Comparison of ENCODE assay signal across 21 cellular contexts in the genomic region with DNA sequence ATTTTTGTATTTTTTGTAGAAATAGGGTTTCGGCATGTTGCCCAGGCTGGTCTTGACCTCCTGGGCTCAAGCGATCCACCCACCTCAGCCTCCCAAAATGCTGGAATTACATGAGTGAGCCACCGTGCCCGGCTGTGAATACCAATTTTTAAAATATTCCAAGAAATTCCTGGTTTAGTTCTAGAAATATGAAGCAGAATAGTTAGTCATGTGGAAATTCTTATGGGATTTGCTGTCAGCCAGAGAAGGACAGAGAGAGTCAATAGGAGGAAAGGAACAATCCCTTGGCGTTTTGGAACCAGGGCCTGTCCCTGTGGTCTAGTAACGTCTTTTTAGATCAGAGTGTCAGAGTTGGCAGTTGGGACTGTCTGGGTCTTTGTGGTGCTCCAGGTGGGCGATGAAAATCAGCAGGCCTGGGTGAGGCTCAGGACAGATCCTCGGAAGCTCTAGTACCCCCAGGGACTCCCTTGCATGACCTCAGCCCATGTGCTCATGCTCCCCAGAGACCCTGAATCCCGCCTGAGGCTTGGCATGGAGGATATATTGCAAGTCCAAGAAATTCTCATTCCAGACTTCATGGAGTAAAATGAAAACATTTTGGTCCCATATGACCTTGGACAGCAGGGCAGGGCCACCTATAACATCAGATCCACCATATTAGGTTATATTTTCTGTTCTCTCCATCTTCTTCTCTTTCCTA. TPM values are rescaled to one million over a fixed set of nuclear protein-coding genes. Genes with fewer than 3 reads are reported as not detected.
DNase-seq lines count a peak whose midpoint lies in the region; ATAC-seq and TF ChIP-seq lines count a peak whose summit lies in the region.
"Had no signal": no experiment of that assay in that cellular context is flagged by ENCODE, and none has a peak within 500 bp of the region (broad histone marks: within the 10 kb centered on the region; RNA-seq: fewer than 3 reads in every experiment).

No MANE protein-coding gene starts in this region.

- H3K79me2 ChIP-seq in GM23338 (replicated peaks; ENCODE audit: insufficient read depth), result peaks cover 43% of the 10 kb centered on the region

- H3K4me3 ChIP-seq in thoracic aorta, result no peak overlapping the region
- no peak overlapping the region for H3K4me3 ChIP-seq in GM23338
- H3K4me3 ChIP-seq: skin epidermis, thyroid gland had no signal

- peaks cover 8% of the 10 kb centered on the region; the same call in 1 of the 2 replicates for H3F3A ChIP-seq in GM23338 (replicated peaks; ENCODE audit: low read depth)

- peak overlapping the region; percentile 87 for H3K27ac Mint-ChIP-seq in activated CD4-positive, alpha-beta memory T cell treated with anti-CD3 and anti-CD28 coated beads, Interleukin-2, amount 10 ng/mL, durations not matched to agents 7 days and 5 days
- no peak overlapping the region for H3K27ac Mint-ChIP-seq in activated CD4-positive, alpha-beta memory T cell treated with anti-CD3 and anti-CD28 coated beads for 36 hours
- no peak overlapping the region for H3K27ac Mint-ChIP-seq in GM23338
- H3K27ac Mint-ChIP-seq: activated T-helper 2 cell treated with anti-CD3 and anti-CD28 coated beads, Interferon-gamma antibody, Interleukin-2, Interleukin-4, amounts not matched to agents 10 μg/mL and 5 μg/mL and 100 μg/mL, durations not matched to agents 14 hours and 24 hours and 36 hours had no signal

- DNase-seq in activated CD4-positive, alpha-beta memory T cell treated with anti-CD3 and anti-CD28 coated beads, Interleukin-2, amount 10 ng/mL, durations not matched to agents 7 days and 5 days, result no peak
- DNase-seq in activated CD4-positive, alpha-beta memory T cell treated with anti-CD3 and anti-CD28 coated beads for 36 hours, result no peak
- peak; percentile 35 for DNase-seq in LHCN-M2 (ENCODE audit: low read depth)
- DNase-seq in left ventricle myocardium superior, result no peak
- DNase-seq in thoracic aorta (ENCODE audit: low spot score), result no peak
- no peak for DNase-seq in GM23338 (ENCODE audit: low spot score)
- DNase-seq in effector CD8-positive, alpha-beta T cell (lab: John Stamatoyannopoulos, UW), result no peak
- DNase-seq in NCI-H226, result no peak
- DNase-seq: activated CD8-positive, alpha-beta memory T cell treated with anti-CD3 and anti-CD28 coated beads for 24 hours; anterior cingulate cortex; NCI-H146; NCI-H2227 treated with DMSO at 0.1 percent for 48 hours; stimulated activated CD4-positive, alpha-beta T cell treated with anti-CD3 and anti-CD28 coated beads, Interleukin-4, amount 100 ng/mL, for 24 hours; thyroid gland had no signal

- H3K36me3 Mint-ChIP-seq in activated CD4-positive, alpha-beta memory T cell treated with anti-CD3 and anti-CD28 coated beads, Interleukin-2, amount 10 ng/mL, durations not matched to agents 7 days and 5 days (ENCODE audit: low read depth), result peaks cover 24% of the 10 kb centered on the region
- H3K36me3 Mint-ChIP-seq in activated CD4-positive, alpha-beta memory T cell treated with anti-CD3 and anti-CD28 coated beads for 36 hours, result no peaks in the 10 kb centered on the region
- peaks cover 2% of the 10 kb centered on the region for H3K36me3 Mint-ChIP-seq in GM23338 (ENCODE audit: low read depth)

- H3K9me3 Mint-ChIP-seq in activated CD4-positive, alpha-beta memory T cell treated with anti-CD3 and anti-CD28 coated beads, Interleukin-2, amount 10 ng/mL, durations not matched to agents 7 days and 5 days, result no peaks in the 10 kb centered on the region
- no peaks in the 10 kb centered on the region for H3K9me3 Mint-ChIP-seq in activated CD4-positive, alpha-beta memory T cell treated with anti-CD3 and anti-CD28 coated beads for 36 hours
- no peaks in the 10 kb centered on the region for H3K9me3 Mint-ChIP-seq in GM23338
- H3K9me3 Mint-ChIP-seq: activated T-helper 2 cell treated with anti-CD3 and anti-CD28 coated beads, Interferon-gamma antibody, Interleukin-2, Interleukin-4, amounts not matched to agents 10 μg/mL and 5 μg/mL and 100 μg/mL, durations not matched to agents 14 hours and 24 hours and 36 hours; WTC11 had no signal

- peaks cover 12% of the 10 kb centered on the region; the same call in 1 of the 2 replicates for H4K20me1 ChIP-seq in GM23338 (replicated peaks; ENCODE audit: insufficient read depth)

- POLR2A ChIA-PET in activated CD4-positive, alpha-beta memory T cell treated with anti-CD3 and anti-CD28 coated beads, Interleukin-2, amount 10 ng/mL, durations not matched to agents 7 days and 5 days (lab: Charles Lee), result interaction anchor here (0.8 to 4.0 kb wide), 6 partner anchors 8 to 342 kb away, joined by 3 to 52 read pairs (median 3); a partner anchor contains a TSS
- POLR2A ChIA-PET in activated CD4-positive, alpha-beta memory T cell treated with anti-CD3 and anti-CD28 coated beads for 36 hours (lab: Charles Lee), result no interaction called here

- H2AFZ ChIP-seq in GM23338, result no peak overlapping the region

- CTCF ChIA-PET in activated CD4-positive, alpha-beta memory T cell treated with anti-CD3 and anti-CD28 coated beads, Interleukin-2, amount 10 ng/mL, durations not matched to agents 7 days and 5 days (lab: Charles Lee), result interaction anchor here (0.6 to 5.6 kb wide), 7 partner anchors 14 to 287 kb away, joined by 3 to 39 read pairs (median 6); a partner anchor contains a TSS
- CTCF ChIA-PET in activated CD4-positive, alpha-beta memory T cell treated with anti-CD3 and anti-CD28 coated beads for 36 hours (lab: Charles Lee), result interaction anchor here (0.7 to 1.2 kb wide), 3 partner anchors 30 to 212 kb away, joined by 3 read pairs; a partner anchor contains a TSS

- H3K4me1 ChIP-seq in thoracic aorta (ENCODE audit: control insufficient read depth in 1 of 2, low read depth in 2 of 2), result peaks cover 4 to 52% of the 10 kb centered on the region in 2 donors
- peaks cover 16% of the 10 kb centered on the region for H3K4me1 ChIP-seq in GM23338 (ENCODE audit: insufficient read depth)

- peak overlapping the region; percentile 44 to 51 for H3K27ac ChIP-seq in thoracic aorta
- H3K27ac ChIP-seq in GM23338 (ENCODE audit: low read depth), result no peak overlapping the region

- peak; percentile 20 for ATAC-seq in left ventricle myocardium superior
- ATAC-seq in thoracic aorta (ENCODE audit: insufficient number of reproducible peaks, low FRiP score, low read depth), result no peak
- ATAC-seq in GM23338, result no peak
- ATAC-seq: WTC11 had no signal

- H3K4me3 Mint-ChIP-seq in activated CD4-positive, alpha-beta memory T cell treated with anti-CD3 and anti-CD28 coated beads, Interleukin-2, amount 10 ng/mL, durations not matched to agents 7 days and 5 days, result no peak overlapping the region
- H3K4me3 Mint-ChIP-seq in activated CD4-positive, alpha-beta memory T cell treated with anti-CD3 and anti-CD28 coated beads for 36 hours, result no peak overlapping the region
- no peak overlapping the region for H3K4me3 Mint-ChIP-seq in GM23338
- H3K4me3 Mint-ChIP-seq: WTC11 had no signal

- no peaks in the 10 kb centered on the region for H3K27me3 ChIP-seq in thoracic aorta (replicated peaks; ENCODE audit: insufficient read depth)
- H3K27me3 ChIP-seq in GM23338 (ENCODE audit: insufficient read depth), result no peaks in the 10 kb centered on the region
- H3K27me3 ChIP-seq: thyroid gland had no signal

- no peaks in the 10 kb centered on the region for H3K9me3 ChIP-seq in thoracic aorta
- H3K9me3 ChIP-seq: thyroid gland had no signal

- intact Hi-C loops in activated CD4-positive, alpha-beta memory T cell treated with anti-CD3 and anti-CD28 coated beads for 36 hours (cut with micrococcal nuclease), result no loop called here
- intact Hi-C loops in left ventricle myocardium superior (cut with micrococcal nuclease), result no loop called here

- no peak for TF ChIP-seq CTCF in thoracic aorta (IDR thresholded peaks at IDR 0.05)
- no peak for TF ChIP-seq CTCF in GM23338 (conservative IDR thresholded peaks at IDR 0.05; ENCODE audit: low read depth in 2 of 2)

- no peak overlapping the region for H3K4me2 ChIP-seq in GM23338

- H3K9me2 ChIP-seq in GM23338 (ENCODE audit: insufficient read depth), result no peaks in the 10 kb centered on the region

- peaks cover 39% of the 10 kb centered on the region for H3K4me1 Mint-ChIP-seq in activated CD4-positive, alpha-beta memory T cell treated with anti-CD3 and anti-CD28 coated beads, Interleukin-2, amount 10 ng/mL, durations not matched to agents 7 days and 5 days
- peaks cover 20% of the 10 kb centered on the region for H3K4me1 Mint-ChIP-seq in activated CD4-positive, alpha-beta memory T cell treated with anti-CD3 and anti-CD28 coated beads for 36 hours (ENCODE audit: low read depth)
- peaks cover 9% of the 10 kb centered on the region for H3K4me1 Mint-ChIP-seq in GM23338

- peaks cover 16% of the 10 kb centered on the region for H3K27me3 Mint-ChIP-seq in activated CD4-positive, alpha-beta memory T cell treated with anti-CD3 and anti-CD28 coated beads, Interleukin-2, amount 10 ng/mL, durations not matched to agents 7 days and 5 days
- H3K27me3 Mint-ChIP-seq in activated CD4-positive, alpha-beta memory T cell treated with anti-CD3 and anti-CD28 coated beads for 36 hours, result no peaks in the 10 kb centered on the region
- peaks cover 14% of the 10 kb centered on the region for H3K27me3 Mint-ChIP-seq in GM23338 (ENCODE audit: insufficient read depth, low read depth, poor library complexity)

- H3K36me3 ChIP-seq in thoracic aorta, result peaks cover 4% of the 10 kb centered on the region
- peaks cover 14% of the 10 kb centered on the region for H3K36me3 ChIP-seq in GM23338 (ENCODE audit: insufficient read depth)

RNA-seq across cellular contexts. Expression of a gene that starts 7.8 kb away (rescaled TPM):
- under 1 TPM in 1 of 2 experiments, not detected in 1; 0.25 TPM for total RNA-seq in activated CD4-positive, alpha-beta memory T cell treated with anti-CD3 and anti-CD28 coated beads, Interleukin-2, amount 10 ng/mL, durations not matched to agents 7 days and 5 days
- not detected for total RNA-seq in activated CD4-positive, alpha-beta memory T cell treated with anti-CD3 and anti-CD28 coated beads for 36 hours
- not detected in 2 replicates for total RNA-seq in LHCN-M2 (2014; rRNA removed)
- polyA plus RNA-seq in LHCN-M2 (2012), result not detected
- not detected for total RNA-seq in left ventricle myocardium superior
- total RNA-seq in thoracic aorta, result under 1 TPM in 1 of 2 donors, not detected in 1; 0.27 TPM
- total RNA-seq in GM23338 (2014; rRNA removed; shearing (Covaris generic)), result 28.4 and 29.9 TPM in 2 replicates
- 11.2 and 12.0 TPM in 2 replicates for polyA plus RNA-seq in GM23338 (2016; fragmentation: Nextera tagmentation; extraction: Ambion mirVana)
- total RNA-seq: A172; activated T-helper 2 cell treated with anti-CD3 and anti-CD28 coated beads, Interferon-gamma antibody, Interleukin-2, Interleukin-4, amounts not matched to agents 10 μg/mL and 5 μg/mL and 100 μg/mL, durations not matched to agents 14 hours and 24 hours and 36 hours; lower leg skin; MCF 10A; osteocyte; thyroid gland had no signal

RNA-seq across cellular contexts. Expression of a gene that starts 29.8 kb away (rescaled TPM):
- 10 to 100 TPM; 52.6 to 53.8 TPM for total RNA-seq in activated CD4-positive, alpha-beta memory T cell treated with anti-CD3 and anti-CD28 coated beads, Interleukin-2, amount 10 ng/mL, durations not matched to agents 7 days and 5 days
- 10 to 100 TPM; 27.1 to 27.5 TPM for total RNA-seq in activated CD4-positive, alpha-beta memory T cell treated with anti-CD3 and anti-CD28 coated beads for 36 hours
- total RNA-seq in LHCN-M2 (2014; rRNA removed) (32.8 and 42.9 TPM in 2 replicates), left ventricle myocardium superior (88.4 TPM), thoracic aorta (10 to 100 TPM; 52.8 to 60.0 TPM)
- 25.7 TPM for polyA plus RNA-seq in LHCN-M2 (2012)
- total RNA-seq in GM23338 (2014; rRNA removed; shearing (Covaris generic)), result 131 and 138 TPM in 2 replicates
- 40.5 and 42.0 TPM in 2 replicates for polyA plus RNA-seq in GM23338 (2016; fragmentation: Nextera tagmentation; extraction: Ambion mirVana)

RNA-seq across cellular contexts. Expression of a gene that starts 44.8 kb away (rescaled TPM):
- under 1 TPM; 0.08 to 0.15 TPM for total RNA-seq in activated CD4-positive, alpha-beta memory T cell treated with anti-CD3 and anti-CD28 coated beads, Interleukin-2, amount 10 ng/mL, durations not matched to agents 7 days and 5 days
- total RNA-seq in activated CD4-positive, alpha-beta memory T cell treated with anti-CD3 and anti-CD28 coated beads for 36 hours, result under 1 TPM; 0.41 to 0.48 TPM
- 0.38 and 0.40 TPM in 2 replicates for total RNA-seq in LHCN-M2 (2014; rRNA removed)
- 0.28 TPM for polyA plus RNA-seq in LHCN-M2 (2012)
- total RNA-seq in left ventricle myocardium superior, result 5.2 TPM
- total RNA-seq in thoracic aorta, result 10 to 100 TPM; 19.5 to 19.7 TPM
- 48.7 and 58.2 TPM in 2 replicates for total RNA-seq in GM23338 (2014; rRNA removed; shearing (Covaris generic))
- 11.1 and 11.9 TPM in 2 replicates for polyA plus RNA-seq in GM23338 (2016; fragmentation: Nextera tagmentation; extraction: Ambion mirVana)

RNA-seq across cellular contexts. Expression of a gene that starts 51.3 kb away (rescaled TPM):
- 10 to 100 TPM in 1 of 2 experiments, 1 to 10 TPM in 1; 9.8 to 10.3 TPM for total RNA-seq in activated CD4-positive, alpha-beta memory T cell treated with anti-CD3 and anti-CD28 coated beads, Interleukin-2, amount 10 ng/mL, durations not matched to agents 7 days and 5 days
- 10 to 100 TPM; 10.6 to 12.0 TPM for total RNA-seq in activated CD4-positive, alpha-beta memory T cell treated with anti-CD3 and anti-CD28 coated beads for 36 hours
- total RNA-seq in LHCN-M2 (2014; rRNA removed) (12.9 and 14.1 TPM in 2 replicates), left ventricle myocardium superior (60.9 TPM), thoracic aorta (1 to 10 TPM; 1.9 to 4.7 TPM)
- polyA plus RNA-seq in LHCN-M2 (2012), result 10.0 TPM
- total RNA-seq in GM23338 (2014; rRNA removed; shearing (Covaris generic)), result 43.3 and 43.9 TPM in 2 replicates
- polyA plus RNA-seq in GM23338 (2016; fragmentation: Nextera tagmentation; extraction: Ambion mirVana), result 5.9 and 7.1 TPM in 2 replicates

Comparison
In these comparisons a context has a peak if more than half of its experiments do, and no peak if none do; other contexts are left out.
1. RNA of a gene that starts 7.8 kb away (total RNA-seq): 28.4 to 29.9 TPM in GM23338; 0.27 TPM in thoracic aorta, 0.25 TPM in activated CD4-positive, alpha-beta memory T cell treated with anti-CD3 and anti-CD28 coated beads, Interleukin-2, amount 10 ng/mL, durations not matched to agents 7 days and 5 days, not detected in activated CD4-positive, alpha-beta memory T cell treated with anti-CD3 and anti-CD28 coated beads for 36 hours, not detected in LHCN-M2 and not detected in left ventricle myocardium superior (single experiment); every median in the first group is over 10 times any median in the second.